In the genomic region with DNA sequence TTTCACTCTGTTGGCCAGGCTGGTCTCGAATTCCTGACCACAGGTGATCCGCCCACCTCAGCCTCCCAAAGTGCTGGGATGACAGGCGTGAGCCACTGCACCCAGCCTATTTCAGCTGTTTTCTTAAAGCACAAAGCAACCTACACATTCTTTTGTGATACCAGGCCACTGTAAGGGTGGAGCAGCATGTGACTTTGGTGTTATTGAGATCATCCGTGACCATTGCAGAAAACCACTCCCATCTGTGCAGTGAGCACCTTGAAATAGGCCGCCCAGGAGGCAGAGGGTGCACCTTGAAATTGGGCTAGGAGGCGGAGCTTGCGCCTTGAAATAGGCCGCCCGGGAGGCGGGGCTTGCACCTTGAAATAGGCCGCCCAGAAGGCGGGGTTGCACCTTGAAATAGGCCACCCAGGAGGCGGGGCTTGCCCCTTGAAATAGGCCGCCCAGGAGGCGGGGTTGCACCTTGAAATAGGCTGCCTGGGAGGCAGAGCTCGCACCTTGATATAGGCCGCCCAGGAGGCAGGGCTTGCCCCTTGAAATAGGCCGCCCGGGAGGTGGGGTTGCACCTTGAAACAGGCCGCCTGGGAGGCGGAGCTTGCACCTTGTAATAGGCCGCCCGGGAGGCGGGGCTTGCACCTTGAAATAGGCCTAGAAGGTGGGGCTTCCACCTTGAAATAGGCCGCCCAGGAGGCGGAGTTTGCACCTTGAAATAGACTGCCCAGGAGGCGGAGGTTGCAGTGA, we compare ENCODE assay signal across 1 cellular context.
TF ChIP-seq lines count a peak whose summit lies in the region.

No MANE protein-coding gene starts in this region.

TF ChIP-seq in HepG2, 621 proteins besides CTCF, POLR2A, EP300 and RAD21 (continued from another document and continues in another):
- TF ChIP-seq, protein P1, sequence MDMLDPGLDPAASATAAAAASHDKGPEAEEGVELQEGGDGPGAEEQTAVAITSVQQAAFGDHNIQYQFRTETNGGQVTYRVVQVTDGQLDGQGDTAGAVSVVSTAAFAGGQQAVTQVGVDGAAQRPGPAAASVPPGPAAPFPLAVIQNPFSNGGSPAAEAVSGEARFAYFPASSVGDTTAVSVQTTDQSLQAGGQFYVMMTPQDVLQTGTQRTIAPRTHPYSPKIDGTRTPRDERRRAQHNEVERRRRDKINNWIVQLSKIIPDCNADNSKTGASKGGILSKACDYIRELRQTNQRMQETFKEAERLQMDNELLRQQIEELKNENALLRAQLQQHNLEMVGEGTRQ (IDR thresholded peaks at IDR 0.05; ENCODE audit: low read depth, low read length), result no peak
- TF ChIP-seq, protein P1 (CRISPR knock-in tag; IDR thresholded peaks at IDR 0.05; ENCODE audit: borderline replicate concordance), result no peak
- TF ChIP-seq, protein P2, sequence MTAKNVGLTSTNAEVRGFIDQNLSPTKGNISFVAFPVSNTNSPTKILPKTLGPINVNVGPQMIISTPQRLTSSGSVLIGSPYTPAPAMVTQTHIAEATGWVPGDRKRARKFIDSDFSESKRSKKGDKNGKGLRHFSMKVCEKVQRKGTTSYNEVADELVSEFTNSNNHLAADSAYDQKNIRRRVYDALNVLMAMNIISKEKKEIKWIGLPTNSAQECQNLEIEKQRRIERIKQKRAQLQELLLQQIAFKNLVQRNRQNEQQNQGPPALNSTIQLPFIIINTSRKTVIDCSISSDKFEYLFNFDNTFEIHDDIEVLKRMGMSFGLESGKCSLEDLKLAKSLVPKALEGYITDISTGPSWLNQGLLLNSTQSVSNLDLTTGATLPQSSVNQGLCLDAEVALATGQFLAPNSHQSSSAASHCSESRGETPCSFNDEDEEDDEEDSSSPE (CRISPR knock-in tag; IDR thresholded peaks at IDR 0.05), result no peak
- TF ChIP-seq, protein P3, sequence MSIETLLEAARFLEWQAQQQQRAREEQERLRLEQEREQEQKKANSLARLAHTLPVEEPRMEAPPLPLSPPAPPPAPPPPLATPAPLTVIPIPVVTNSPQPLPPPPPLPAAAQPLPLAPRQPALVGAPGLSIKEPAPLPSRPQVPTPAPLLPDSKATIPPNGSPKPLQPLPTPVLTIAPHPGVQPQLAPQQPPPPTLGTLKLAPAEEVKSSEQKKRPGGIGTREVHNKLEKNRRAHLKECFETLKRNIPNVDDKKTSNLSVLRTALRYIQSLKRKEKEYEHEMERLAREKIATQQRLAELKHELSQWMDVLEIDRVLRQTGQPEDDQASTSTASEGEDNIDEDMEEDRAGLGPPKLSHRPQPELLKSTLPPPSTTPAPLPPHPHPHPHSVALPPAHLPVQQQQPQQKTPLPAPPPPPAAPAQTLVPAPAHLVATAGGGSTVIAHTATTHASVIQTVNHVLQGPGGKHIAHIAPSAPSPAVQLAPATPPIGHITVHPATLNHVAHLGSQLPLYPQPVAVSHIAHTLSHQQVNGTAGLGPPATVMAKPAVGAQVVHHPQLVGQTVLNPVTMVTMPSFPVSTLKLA (IDR thresholded peaks at IDR 0.05), result no peak
- no peak for TF ChIP-seq GLI4 (CRISPR knock-in tag; IDR thresholded peaks at IDR 0.05; ENCODE audit: borderline replicate concordance)
- TF ChIP-seq, protein P4, sequence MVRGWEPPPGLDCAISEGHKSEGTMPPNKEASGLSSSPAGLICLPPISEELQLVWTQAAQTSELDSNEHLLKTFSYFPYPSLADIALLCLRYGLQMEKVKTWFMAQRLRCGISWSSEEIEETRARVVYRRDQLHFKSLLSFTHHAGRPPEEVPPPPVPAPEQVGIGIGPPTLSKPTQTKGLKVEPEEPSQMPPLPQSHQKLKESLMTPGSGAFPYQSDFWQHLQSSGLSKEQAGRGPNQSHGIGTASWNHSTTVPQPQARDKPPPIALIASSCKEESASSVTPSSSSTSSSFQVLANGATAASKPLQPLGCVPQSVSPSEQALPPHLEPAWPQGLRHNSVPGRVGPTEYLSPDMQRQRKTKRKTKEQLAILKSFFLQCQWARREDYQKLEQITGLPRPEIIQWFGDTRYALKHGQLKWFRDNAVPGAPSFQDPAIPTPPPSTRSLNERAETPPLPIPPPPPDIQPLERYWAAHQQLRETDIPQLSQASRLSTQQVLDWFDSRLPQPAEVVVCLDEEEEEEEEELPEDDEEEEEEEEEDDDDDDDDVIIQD (CRISPR knock-in tag; IDR thresholded peaks at IDR 0.05; ENCODE audit: low read depth), result no peak
- no peak for TF ChIP-seq NR2F1 (CRISPR knock-in tag; IDR thresholded peaks at IDR 0.05)
- TF ChIP-seq, protein P5, sequence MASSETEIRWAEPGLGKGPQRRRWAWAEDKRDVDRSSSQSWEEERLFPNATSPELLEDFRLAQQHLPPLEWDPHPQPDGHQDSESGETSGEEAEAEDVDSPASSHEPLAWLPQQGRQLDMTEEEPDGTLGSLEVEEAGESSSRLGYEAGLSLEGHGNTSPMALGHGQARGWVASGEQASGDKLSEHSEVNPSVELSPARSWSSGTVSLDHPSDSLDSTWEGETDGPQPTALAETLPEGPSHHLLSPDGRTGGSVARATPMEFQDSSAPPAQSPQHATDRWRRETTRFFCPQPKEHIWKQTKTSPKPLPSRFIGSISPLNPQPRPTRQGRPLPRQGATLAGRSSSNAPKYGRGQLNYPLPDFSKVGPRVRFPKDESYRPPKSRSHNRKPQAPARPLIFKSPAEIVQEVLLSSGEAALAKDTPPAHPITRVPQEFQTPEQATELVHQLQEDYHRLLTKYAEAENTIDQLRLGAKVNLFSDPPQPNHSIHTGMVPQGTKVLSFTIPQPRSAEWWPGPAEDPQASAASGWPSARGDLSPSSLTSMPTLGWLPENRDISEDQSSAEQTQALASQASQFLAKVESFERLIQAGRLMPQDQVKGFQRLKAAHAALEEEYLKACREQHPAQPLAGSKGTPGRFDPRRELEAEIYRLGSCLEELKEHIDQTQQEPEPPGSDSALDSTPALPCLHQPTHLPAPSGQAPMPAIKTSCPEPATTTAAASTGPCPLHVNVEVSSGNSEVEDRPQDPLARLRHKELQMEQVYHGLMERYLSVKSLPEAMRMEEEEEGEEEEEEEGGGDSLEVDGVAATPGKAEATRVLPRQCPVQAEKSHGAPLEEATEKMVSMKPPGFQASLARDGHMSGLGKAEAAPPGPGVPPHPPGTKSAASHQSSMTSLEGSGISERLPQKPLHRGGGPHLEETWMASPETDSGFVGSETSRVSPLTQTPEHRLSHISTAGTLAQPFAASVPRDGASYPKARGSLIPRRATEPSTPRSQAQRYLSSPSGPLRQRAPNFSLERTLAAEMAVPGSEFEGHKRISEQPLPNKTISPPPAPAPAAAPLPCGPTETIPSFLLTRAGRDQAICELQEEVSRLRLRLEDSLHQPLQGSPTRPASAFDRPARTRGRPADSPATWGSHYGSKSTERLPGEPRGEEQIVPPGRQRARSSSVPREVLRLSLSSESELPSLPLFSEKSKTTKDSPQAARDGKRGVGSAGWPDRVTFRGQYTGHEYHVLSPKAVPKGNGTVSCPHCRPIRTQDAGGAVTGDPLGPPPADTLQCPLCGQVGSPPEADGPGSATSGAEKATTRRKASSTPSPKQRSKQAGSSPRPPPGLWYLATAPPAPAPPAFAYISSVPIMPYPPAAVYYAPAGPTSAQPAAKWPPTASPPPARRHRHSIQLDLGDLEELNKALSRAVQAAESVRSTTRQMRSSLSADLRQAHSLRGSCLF (CRISPR knock-in tag; IDR thresholded peaks at IDR 0.05; ENCODE audit: borderline replicate concordance), result no peak
- TF ChIP-seq SP140L (CRISPR knock-in tag; IDR thresholded peaks at IDR 0.05; ENCODE audit: borderline replicate concordance), result no peak
- peak; percentile 44 for TF ChIP-seq U2AF1 (optimal IDR thresholded peaks at IDR 0.05; ENCODE audit: low read depth, low read length)
- TF ChIP-seq MTA3 (CRISPR knock-in tag; IDR thresholded peaks at IDR 0.05), result no peak
- TF ChIP-seq, protein P6, sequence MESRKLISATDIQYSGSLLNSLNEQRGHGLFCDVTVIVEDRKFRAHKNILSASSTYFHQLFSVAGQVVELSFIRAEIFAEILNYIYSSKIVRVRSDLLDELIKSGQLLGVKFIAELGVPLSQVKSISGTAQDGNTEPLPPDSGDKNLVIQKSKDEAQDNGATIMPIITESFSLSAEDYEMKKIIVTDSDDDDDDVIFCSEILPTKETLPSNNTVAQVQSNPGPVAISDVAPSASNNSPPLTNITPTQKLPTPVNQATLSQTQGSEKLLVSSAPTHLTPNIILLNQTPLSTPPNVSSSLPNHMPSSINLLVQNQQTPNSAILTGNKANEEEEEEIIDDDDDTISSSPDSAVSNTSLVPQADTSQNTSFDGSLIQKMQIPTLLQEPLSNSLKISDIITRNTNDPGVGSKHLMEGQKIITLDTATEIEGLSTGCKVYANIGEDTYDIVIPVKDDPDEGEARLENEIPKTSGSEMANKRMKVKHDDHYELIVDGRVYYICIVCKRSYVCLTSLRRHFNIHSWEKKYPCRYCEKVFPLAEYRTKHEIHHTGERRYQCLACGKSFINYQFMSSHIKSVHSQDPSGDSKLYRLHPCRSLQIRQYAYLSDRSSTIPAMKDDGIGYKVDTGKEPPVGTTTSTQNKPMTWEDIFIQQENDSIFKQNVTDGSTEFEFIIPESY (CRISPR knock-in tag; IDR thresholded peaks at IDR 0.05), result no peak
- no peak for TF ChIP-seq ATF1 (CRISPR knock-in tag; IDR thresholded peaks at IDR 0.05)
- TF ChIP-seq ZNF660 (CRISPR knock-in tag; IDR thresholded peaks at IDR 0.05; ENCODE audit: borderline replicate concordance, low read depth), result no peak
- TF ChIP-seq RCOR2 (CRISPR knock-in tag; IDR thresholded peaks at IDR 0.05), result no peak
- no peak for TF ChIP-seq STAG1 (CRISPR knock-in tag; IDR thresholded peaks at IDR 0.05)
- no peak for TF ChIP-seq RBAK (CRISPR knock-in tag; IDR thresholded peaks at IDR 0.05)
- TF ChIP-seq, protein P7, sequence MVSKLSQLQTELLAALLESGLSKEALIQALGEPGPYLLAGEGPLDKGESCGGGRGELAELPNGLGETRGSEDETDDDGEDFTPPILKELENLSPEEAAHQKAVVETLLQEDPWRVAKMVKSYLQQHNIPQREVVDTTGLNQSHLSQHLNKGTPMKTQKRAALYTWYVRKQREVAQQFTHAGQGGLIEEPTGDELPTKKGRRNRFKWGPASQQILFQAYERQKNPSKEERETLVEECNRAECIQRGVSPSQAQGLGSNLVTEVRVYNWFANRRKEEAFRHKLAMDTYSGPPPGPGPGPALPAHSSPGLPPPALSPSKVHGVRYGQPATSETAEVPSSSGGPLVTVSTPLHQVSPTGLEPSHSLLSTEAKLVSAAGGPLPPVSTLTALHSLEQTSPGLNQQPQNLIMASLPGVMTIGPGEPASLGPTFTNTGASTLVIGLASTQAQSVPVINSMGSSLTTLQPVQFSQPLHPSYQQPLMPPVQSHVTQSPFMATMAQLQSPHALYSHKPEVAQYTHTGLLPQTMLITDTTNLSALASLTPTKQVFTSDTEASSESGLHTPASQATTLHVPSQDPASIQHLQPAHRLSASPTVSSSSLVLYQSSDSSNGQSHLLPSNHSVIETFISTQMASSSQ (IDR thresholded peaks at IDR 0.05; ENCODE audit: low read depth), result no peak
- TF ChIP-seq, protein P7 (CRISPR knock-in tag; IDR thresholded peaks at IDR 0.05; ENCODE audit: borderline replicate concordance), result no peak
- TF ChIP-seq ARHGAP35 (CRISPR knock-in tag; IDR thresholded peaks at IDR 0.05; ENCODE audit: borderline replicate concordance), result no peak
- TF ChIP-seq BATF2 (CRISPR knock-in tag; IDR thresholded peaks at IDR 0.05), result no peak
- no peak for TF ChIP-seq JDP2 (CRISPR knock-in tag; IDR thresholded peaks at IDR 0.05; ENCODE audit: borderline replicate concordance)
- TF ChIP-seq ZFX (CRISPR knock-in tag; IDR thresholded peaks at IDR 0.05; ENCODE audit: low read depth), result no peak
- TF ChIP-seq, protein P8, sequence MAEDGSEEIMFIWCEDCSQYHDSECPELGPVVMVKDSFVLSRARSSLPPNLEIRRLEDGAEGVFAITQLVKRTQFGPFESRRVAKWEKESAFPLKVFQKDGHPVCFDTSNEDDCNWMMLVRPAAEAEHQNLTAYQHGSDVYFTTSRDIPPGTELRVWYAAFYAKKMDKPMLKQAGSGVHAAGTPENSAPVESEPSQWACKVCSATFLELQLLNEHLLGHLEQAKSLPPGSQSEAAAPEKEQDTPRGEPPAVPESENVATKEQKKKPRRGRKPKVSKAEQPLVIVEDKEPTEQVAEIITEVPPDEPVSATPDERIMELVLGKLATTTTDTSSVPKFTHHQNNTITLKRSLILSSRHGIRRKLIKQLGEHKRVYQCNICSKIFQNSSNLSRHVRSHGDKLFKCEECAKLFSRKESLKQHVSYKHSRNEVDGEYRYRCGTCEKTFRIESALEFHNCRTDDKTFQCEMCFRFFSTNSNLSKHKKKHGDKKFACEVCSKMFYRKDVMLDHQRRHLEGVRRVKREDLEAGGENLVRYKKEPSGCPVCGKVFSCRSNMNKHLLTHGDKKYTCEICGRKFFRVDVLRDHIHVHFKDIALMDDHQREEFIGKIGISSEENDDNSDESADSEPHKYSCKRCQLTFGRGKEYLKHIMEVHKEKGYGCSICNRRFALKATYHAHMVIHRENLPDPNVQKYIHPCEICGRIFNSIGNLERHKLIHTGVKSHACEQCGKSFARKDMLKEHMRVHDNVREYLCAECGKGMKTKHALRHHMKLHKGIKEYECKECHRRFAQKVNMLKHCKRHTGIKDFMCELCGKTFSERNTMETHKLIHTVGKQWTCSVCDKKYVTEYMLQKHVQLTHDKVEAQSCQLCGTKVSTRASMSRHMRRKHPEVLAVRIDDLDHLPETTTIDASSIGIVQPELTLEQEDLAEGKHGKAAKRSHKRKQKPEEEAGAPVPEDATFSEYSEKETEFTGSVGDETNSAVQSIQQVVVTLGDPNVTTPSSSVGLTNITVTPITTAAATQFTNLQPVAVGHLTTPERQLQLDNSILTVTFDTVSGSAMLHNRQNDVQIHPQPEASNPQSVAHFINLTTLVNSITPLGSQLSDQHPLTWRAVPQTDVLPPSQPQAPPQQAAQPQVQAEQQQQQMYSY (CRISPR knock-in tag; IDR thresholded peaks at IDR 0.05), result no peak
- no peak for TF ChIP-seq HHEX (CRISPR knock-in tag; IDR thresholded peaks at IDR 0.05)
- no peak for TF ChIP-seq ZBTB1 (CRISPR knock-in tag; IDR thresholded peaks at IDR 0.05; ENCODE audit: borderline replicate concordance)
- no peak for TF ChIP-seq KDM4B (CRISPR knock-in tag; IDR thresholded peaks at IDR 0.05)
- no peak for TF ChIP-seq ZNF335 (CRISPR knock-in tag; IDR thresholded peaks at IDR 0.05)
- TF ChIP-seq NFYB (CRISPR knock-in tag; IDR thresholded peaks at IDR 0.05), result no peak
- TF ChIP-seq AGO2 (optimal IDR thresholded peaks at IDR 0.05; ENCODE audit: low read depth, low read length), result peak; percentile 92
